Comparison of ENCODE assay signal across 9 cellular contexts in the genomic region with DNA sequence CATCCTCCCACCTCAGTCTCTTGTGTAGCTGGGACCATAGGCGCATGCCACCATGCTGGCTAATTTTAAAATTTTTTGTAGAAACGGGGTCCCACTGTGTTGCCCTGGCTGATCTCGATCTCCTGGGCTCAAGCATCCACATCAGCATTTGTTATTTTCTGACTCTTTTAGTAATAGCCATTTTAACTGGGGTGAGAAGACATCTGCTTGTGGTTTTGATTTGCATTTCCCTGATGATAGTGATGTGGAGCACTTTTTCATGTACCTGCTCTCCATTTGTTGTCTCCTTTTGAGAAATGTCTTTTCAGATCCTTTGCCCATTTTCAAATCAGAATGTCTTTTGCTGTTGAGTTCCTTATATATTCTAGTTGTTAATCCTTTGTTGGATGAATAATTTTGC. TPM values are rescaled to one million over a fixed set of nuclear protein-coding genes. Genes with fewer than 3 reads are reported as not detected.
A peak's percentile ranks its signal among the peaks of the same experiment; 100 is the strongest.
DNase-seq lines count a peak whose midpoint lies in the region; ATAC-seq and TF ChIP-seq lines count a peak whose summit lies in the region.
"Had no signal": no experiment of that assay in that cellular context is flagged by ENCODE, and none has a peak within 500 bp of the region (broad histone marks: within the 10 kb centered on the region; RNA-seq: fewer than 3 reads in every experiment).

No MANE protein-coding gene starts in this region.

- H3K36me3 Mint-ChIP-seq in CD8-positive, alpha-beta memory T cell = peaks cover 4 to 10% (median 6%) of the 10 kb centered on the region in 3 donors
- peaks cover 10% of the 10 kb centered on the region for H3K36me3 Mint-ChIP-seq in activated CD4-positive, alpha-beta memory T cell treated with anti-CD3 and anti-CD28 coated beads, Interleukin-2, amount 10 ng/mL, durations not matched to agents 7 days and 5 days (ENCODE audit: low read depth)

- H3K27me3 Mint-ChIP-seq in CD8-positive, alpha-beta memory T cell = no peaks in the 10 kb centered on the region
- H3K27me3 Mint-ChIP-seq in activated CD4-positive, alpha-beta memory T cell treated with anti-CD3 and anti-CD28 coated beads, Interleukin-2, amount 10 ng/mL, durations not matched to agents 7 days and 5 days = no peaks in the 10 kb centered on the region

- H3K4me1 ChIP-seq in CD8-positive, alpha-beta memory T cell (ENCODE audit: insufficient read depth, low read length) = peaks cover 37% of the 10 kb centered on the region
- no peaks in the 10 kb centered on the region for H3K4me1 ChIP-seq in trophoblast cell (ENCODE audit: control insufficient read depth in 1 of 2, insufficient read depth in 2 of 2, low read length in 2 of 2)
- H3K4me1 ChIP-seq in thyroid gland = peaks cover 10 to 16% of the 10 kb centered on the region in 2 donors

- H3K4ac ChIP-seq in trophoblast cell (ENCODE audit: low read depth, low read length) = no peak overlapping the region

- no peaks in the 10 kb centered on the region for H3K79me1 ChIP-seq in trophoblast cell (ENCODE audit: low read length)

- H3K79me2 ChIP-seq in trophoblast cell (ENCODE audit: control insufficient read depth, insufficient read depth, low read length, poor library complexity) = no peaks in the 10 kb centered on the region

- H3K4me3 ChIP-seq in CD8-positive, alpha-beta memory T cell (ENCODE audit: low read length) = peak overlapping the region; percentile 41
- no peak overlapping the region for H3K4me3 ChIP-seq in trophoblast cell (ENCODE audit: low read depth, low read length)
- H3K4me3 ChIP-seq in thyroid gland (replicated peaks in 1 of 3) = no peak overlapping the region

- no peak for TF ChIP-seq POLR2A in thyroid gland (IDR thresholded peaks at IDR 0.05)

- H3K4me1 Mint-ChIP-seq in CD8-positive, alpha-beta memory T cell = peaks cover 57 to 62% (median 62%) of the 10 kb centered on the region in 3 donors
- peaks cover 51% of the 10 kb centered on the region for H3K4me1 Mint-ChIP-seq in activated CD4-positive, alpha-beta memory T cell treated with anti-CD3 and anti-CD28 coated beads, Interleukin-2, amount 10 ng/mL, durations not matched to agents 7 days and 5 days

- H3K9me3 ChIP-seq in CD8-positive, alpha-beta memory T cell (ENCODE audit: low read length) = no peaks in the 10 kb centered on the region
- H3K9me3 ChIP-seq in trophoblast cell (ENCODE audit: insufficient read depth, low read depth, low read length) = peaks cover 4% of the 10 kb centered on the region
- no peaks in the 10 kb centered on the region for H3K9me3 ChIP-seq in thyroid gland

- no peak overlapping the region for H2BK5ac ChIP-seq in trophoblast cell (ENCODE audit: low read depth, low read length, poor library complexity)

- H3K36me3 ChIP-seq in CD8-positive, alpha-beta memory T cell (ENCODE audit: insufficient read depth, low read length) = no peaks in the 10 kb centered on the region
- H3K36me3 ChIP-seq in trophoblast cell (ENCODE audit: control insufficient read depth in 1 of 2, insufficient read depth in 2 of 2, low read length in 2 of 2) (peaks cover 6% of the 10 kb centered on the region in 2 experiments), thyroid gland (no peaks in the 10 kb centered on the region)

- DNase-seq in CD8-positive, alpha-beta memory T cell = peak in 1 of 5 donors; percentile 12
- no peak for DNase-seq in activated CD4-positive, alpha-beta memory T cell treated with anti-CD3 and anti-CD28 coated beads, Interleukin-2, amount 10 ng/mL, durations not matched to agents 7 days and 5 days
- DNase-seq in trophoblast cell (no peak), thyroid gland (no peak), NCI-H2196 treated with DMSO at 0.1 percent for 48 hours (lab: John Stamatoyannopoulos, UW; ENCODE audit: unreplicated experiment) (no peak), GM13977 (ENCODE audit: low spot score) (no peak)

- CTCF ChIA-PET in CD8-positive, alpha-beta memory T cell (lab: Charles Lee) = interaction anchor here (1.0 to 1.6 kb wide), 2 partner anchors 34 to 69 kb away, joined by 3 to 4 read pairs; no protein-coding TSS in a partner anchor
- CTCF ChIA-PET in activated CD4-positive, alpha-beta memory T cell treated with anti-CD3 and anti-CD28 coated beads, Interleukin-2, amount 10 ng/mL, durations not matched to agents 7 days and 5 days (lab: Charles Lee) = interaction anchor here (0.7 to 1.6 kb wide), 4 partner anchors 59 to 315 kb away, joined by 3 to 4 read pairs (median 3); no protein-coding TSS in a partner anchor

- peak overlapping the region; percentile 5 for H3K27ac ChIP-seq in CD8-positive, alpha-beta memory T cell (ENCODE audit: low read depth, low read length)
- H3K27ac ChIP-seq in trophoblast cell (ENCODE audit: low read depth, low read length) (no peak overlapping the region), thyroid gland (no peak overlapping the region)

- POLR2A ChIA-PET in CD8-positive, alpha-beta memory T cell (lab: Charles Lee) = interaction anchor here (1.1 kb wide), 1 partner anchor 9 kb away, joined by 3 read pairs; no protein-coding TSS in a partner anchor
- POLR2A ChIA-PET in activated CD4-positive, alpha-beta memory T cell treated with anti-CD3 and anti-CD28 coated beads, Interleukin-2, amount 10 ng/mL, durations not matched to agents 7 days and 5 days (lab: Charles Lee) = interaction anchor here (1.4 to 1.9 kb wide), 4 partner anchors 17 to 354 kb away, joined by 3 to 9 read pairs (median 4); partner anchors contain the start of gene DYNLT1

- no peak overlapping the region for H4K8ac ChIP-seq in trophoblast cell (ENCODE audit: low read depth, low read length)

- H2AFZ ChIP-seq in trophoblast cell (ENCODE audit: insufficient read depth, low read length, poor library complexity) = no peak overlapping the region

- no peaks in the 10 kb centered on the region for H3K9me3 Mint-ChIP-seq in CD8-positive, alpha-beta memory T cell
- H3K9me3 Mint-ChIP-seq in activated CD4-positive, alpha-beta memory T cell treated with anti-CD3 and anti-CD28 coated beads, Interleukin-2, amount 10 ng/mL, durations not matched to agents 7 days and 5 days = no peaks in the 10 kb centered on the region

- no peak overlapping the region for H3K9ac ChIP-seq in trophoblast cell (ENCODE audit: low read length)

- no peak overlapping the region for H4K12ac ChIP-seq in trophoblast cell (ENCODE audit: low read depth, low read length)

- H4K91ac ChIP-seq in trophoblast cell (ENCODE audit: low read depth, low read length) = no peak overlapping the region

- peak overlapping the region; percentile 58 to 94 (median 92) for H3K27ac Mint-ChIP-seq in CD8-positive, alpha-beta memory T cell
- H3K27ac Mint-ChIP-seq in activated CD4-positive, alpha-beta memory T cell treated with anti-CD3 and anti-CD28 coated beads, Interleukin-2, amount 10 ng/mL, durations not matched to agents 7 days and 5 days = peak overlapping the region; percentile 92

- in situ Hi-C loops in GM13977 (cut with MboI; ENCODE audit: low pct_unique_long_range_greater_than_20kb, low sequenced_read_pairs, unreplicated experiment) = no loop called here

- H3K18ac ChIP-seq in trophoblast cell (ENCODE audit: low read length) = no peak overlapping the region

- no peak overlapping the region for H3K4me2 ChIP-seq in trophoblast cell (ENCODE audit: low read length)

- ATAC-seq in GM19372 (IDR thresholded peaks at IDR 0.05; ENCODE audit: low read depth, unreplicated experiment) (peak; percentile 62), HG03045 (IDR thresholded peaks at IDR 0.05; ENCODE audit: unreplicated experiment) (peak; percentile 64)
- ATAC-seq: HCT116 had no signal

- H2BK12ac ChIP-seq in trophoblast cell (ENCODE audit: low read length) = no peak overlapping the region

- no peak overlapping the region for H3K23ac ChIP-seq in trophoblast cell (ENCODE audit: low read length)

- peak overlapping the region; percentile 77 to 85 (median 83) for H3K4me3 Mint-ChIP-seq in CD8-positive, alpha-beta memory T cell
- H3K4me3 Mint-ChIP-seq in activated CD4-positive, alpha-beta memory T cell treated with anti-CD3 and anti-CD28 coated beads, Interleukin-2, amount 10 ng/mL, durations not matched to agents 7 days and 5 days = peak overlapping the region; percentile 69

- WGBS in trophoblast cell (ENCODE audit: extremely low coverage, insufficient coverage, insufficient read length) = no CpG with 5 or more reads among the region's 3 CpGs
- WGBS in thyroid gland, 2 donors = 92 to 97% methylated on average over 3 of the region's 3 CpGs

- no peak overlapping the region for H3K14ac ChIP-seq in trophoblast cell (ENCODE audit: low read length)

- no peak overlapping the region for H2BK120ac ChIP-seq in trophoblast cell (ENCODE audit: insufficient read depth, low read length, poor library complexity)

- no peak overlapping the region for H2AK5ac ChIP-seq in trophoblast cell (ENCODE audit: low read length)

- intact Hi-C loops in thyroid gland (cut with DNase I) = no loop called here

- TF ChIP-seq CTCF in thyroid gland (IDR thresholded peaks at IDR 0.05) = no peak
- no peak for TF ChIP-seq CTCF in GM13977 (IDR thresholded peaks at IDR 0.05; ENCODE audit: extremely low read depth, insufficient read depth, missing control alignments)

- H3K27me3 ChIP-seq in CD8-positive, alpha-beta memory T cell (ENCODE audit: insufficient read depth, low read length, poor library complexity, severe bottlenecking) = no peaks in the 10 kb centered on the region
- H3K27me3 ChIP-seq in trophoblast cell (ENCODE audit: insufficient read depth, low read length) (no peaks in the 10 kb centered on the region), thyroid gland (no peaks in the 10 kb centered on the region)

RNA-seq across cellular contexts. Expression of gene TULP4, which starts 22.2 kb away (rescaled TPM):
- total RNA-seq in CD8-positive, alpha-beta memory T cell = 10 to 100 TPM; 26.9 to 32.1 TPM
- polyA plus RNA-seq in CD8-positive, alpha-beta memory T cell = 50.1 TPM
- 10 to 100 TPM; 25.0 to 27.0 TPM for total RNA-seq in activated CD4-positive, alpha-beta memory T cell treated with anti-CD3 and anti-CD28 coated beads, Interleukin-2, amount 10 ng/mL, durations not matched to agents 7 days and 5 days
- polyA plus RNA-seq in trophoblast cell (2013) = 28.1 and 29.5 TPM in 2 replicates
- 100 to 1,000 TPM; 209 to 459 (median 292) TPM for total RNA-seq in thyroid gland

Comparison
In these comparisons a context has a peak if more than half of its experiments do, and no peak if none do; other contexts are left out.
1. RNA of gene TULP4, which starts 22.2 kb away (total RNA-seq): 209 to 459 TPM in thyroid gland; 26.9 to 32.1 TPM in CD8-positive, alpha-beta memory T cell and 25.0 to 27.0 TPM in activated CD4-positive, alpha-beta memory T cell treated with anti-CD3 and anti-CD28 coated beads, Interleukin-2, amount 10 ng/mL, durations not matched to agents 7 days and 5 days; every median in the first group is over 4 times any median in the second.